In genomic region chr3:13177641-13178040, GRCh38 we compare ENCODE assay signal across 20 cellular contexts.
DNase-seq lines count a peak whose midpoint lies in the region; ATAC-seq, FAIRE-seq and TF ChIP-seq lines count a peak whose summit lies in the region.
"Had no signal": no experiment of that assay in that cellular context is flagged by ENCODE, and none has a peak within 500 bp of the region (broad histone marks: within the 10 kb centered on the region; RNA-seq: fewer than 3 reads in every experiment).

No MANE protein-coding gene starts in this region.

- peaks cover 2% of the 10 kb centered on the region; the same call in 1 of the 2 replicates for H3K27me3 Mint-ChIP-seq in WTC11 (ENCODE audit: low read depth)
- peaks cover 2% of the 10 kb centered on the region for H3K27me3 Mint-ChIP-seq in activated T-helper 1 cell treated with anti-CD3 and anti-CD28 coated beads, Interleukin-12 subunit alpha, Interleukin-12 subunit beta, Interleukin-2, Interleukin-4 antibody, amounts not matched to agents 30 ng/mL and 10 ng/mL and 1 ng/mL, durations not matched to agents 14 hours and 24 hours and 36 hours (ENCODE audit: insufficient read depth)

- H3K14ac ChIP-seq in neuronal stem cell (ENCODE audit: low read length), result no peak overlapping the region

- H2BK12ac ChIP-seq in neuronal stem cell (ENCODE audit: low read length), result no peak overlapping the region

- H4K8ac ChIP-seq in neuronal stem cell (ENCODE audit: low read depth, low read length), result no peak overlapping the region

- no peak overlapping the region for H3K27ac Mint-ChIP-seq in WTC11
- H3K27ac Mint-ChIP-seq in activated T-helper 1 cell treated with anti-CD3 and anti-CD28 coated beads, Interleukin-12 subunit alpha, Interleukin-12 subunit beta, Interleukin-2, Interleukin-4 antibody, amounts not matched to agents 30 ng/mL and 10 ng/mL and 1 ng/mL, durations not matched to agents 14 hours and 24 hours and 36 hours, result no peak overlapping the region
- H3K27ac Mint-ChIP-seq: CD4-positive, alpha-beta memory T cell; HFFc6 had no signal

- POLR2A ChIA-PET in HEK293 (lab: Yijun Ruan, JAX) (no interaction called here), WTC11 (lab: Charles Lee) (no interaction called here)

- no peak for DNase-seq in WTC11 (ENCODE audit: low spot score)
- DNase-seq in neuronal stem cell (ENCODE audit: low spot score), result no peak
- no peak for DNase-seq in thoracic aorta (ENCODE audit: low spot score)
- no peak for DNase-seq in dorsolateral prefrontal cortex
- no peak for DNase-seq in activated T-helper 1 cell treated with anti-CD3 and anti-CD28 coated beads, Interleukin-12 subunit alpha, Interleukin-12 subunit beta, Interleukin-2, Interleukin-4 antibody, amounts not matched to agents 30 ng/mL and 10 ng/mL and 1 ng/mL, durations not matched to agents 14 hours and 24 hours and 36 hours (ENCODE audit: low spot score)
- no peak for DNase-seq in urothelium cell line (ENCODE audit: low spot score)
- DNase-seq: C1 segment of cervical spinal cord; Calu3; CD4-positive, alpha-beta memory T cell; COR-L47; DMS53; DMS79 treated with DMSO at 0.1 percent for 48 hours; GF-D8; GM23248; H9; HFFc6 had no signal

- TF ChIP-seq CTCF in HEK293 (tag by site-specific recombination; IDR thresholded peaks at IDR 0.05), result no peak
- no peak for TF ChIP-seq CTCF in WTC11 (IDR thresholded peaks at IDR 0.05)
- TF ChIP-seq CTCF in thoracic aorta (IDR thresholded peaks at IDR 0.05), result no peak
- TF ChIP-seq CTCF in dorsolateral prefrontal cortex (IDR thresholded peaks at IDR 0.05 in 54 of 56, conservative IDR thresholded peaks at IDR 0.05 in 2 of 56; ENCODE audit: low read depth in 1 of 56, partially characterized antibody in 56 of 56), result no peak

- no peak overlapping the region for H3K4ac ChIP-seq in neuronal stem cell (ENCODE audit: low read length)

- ATAC-seq in WTC11 (0 out of 2 replicates have a peak, but pooled peaks have one; percentile 22), thoracic aorta (ENCODE audit: insufficient number of reproducible peaks, low FRiP score, low read depth) (peak; percentile 20)
- no peak for ATAC-seq in activated CD4-positive, CD25-positive, alpha-beta regulatory T cell treated with anti-CD3 and anti-CD28 coated beads, Interleukin-2, amount 50 U/mL, for 24 hours
- ATAC-seq: HCT116 had no signal

- no peak overlapping the region for H3K4me3 Mint-ChIP-seq in WTC11
- H3K4me3 Mint-ChIP-seq in activated T-helper 1 cell treated with anti-CD3 and anti-CD28 coated beads, Interleukin-12 subunit alpha, Interleukin-12 subunit beta, Interleukin-2, Interleukin-4 antibody, amounts not matched to agents 30 ng/mL and 10 ng/mL and 1 ng/mL, durations not matched to agents 14 hours and 24 hours and 36 hours, result no peak overlapping the region
- H3K4me3 Mint-ChIP-seq: CD4-positive, alpha-beta memory T cell; H9; HFFc6 had no signal

- no peak overlapping the region for H2AFZ ChIP-seq in neuronal stem cell (ENCODE audit: low read length)
- H2AFZ ChIP-seq: GM23248 had no signal

- H2BK5ac ChIP-seq in neuronal stem cell (ENCODE audit: low read length), result no peak overlapping the region

- no peak overlapping the region for H2AK5ac ChIP-seq in neuronal stem cell (ENCODE audit: low read depth, low read length)

- H3K4me2 ChIP-seq in neuronal stem cell (ENCODE audit: insufficient read depth, low read length, poor library complexity, severe bottlenecking), result no peak overlapping the region

- H3K36me3 ChIP-seq in HEK293 (ENCODE audit: control insufficient read depth in 2 of 2, insufficient read depth in 1 of 2, low read length in 2 of 2), result no peaks in the 10 kb centered on the region
- no peaks in the 10 kb centered on the region for H3K36me3 ChIP-seq in neuronal stem cell (replicated peaks in 1 of 2; ENCODE audit: control insufficient read depth in 2 of 2, insufficient read depth in 2 of 2, low read length in 2 of 2)
- H3K36me3 ChIP-seq in thoracic aorta, result no peaks in the 10 kb centered on the region

- no peak overlapping the region for H3K23ac ChIP-seq in neuronal stem cell (ENCODE audit: low read depth, low read length, poor library complexity)

- H4K91ac ChIP-seq in neuronal stem cell (ENCODE audit: low read depth, low read length, poor library complexity), result no peak overlapping the region

- H2BK120ac ChIP-seq in neuronal stem cell (ENCODE audit: low read depth, low read length), result no peak overlapping the region

- no peaks in the 10 kb centered on the region for H3K27me3 ChIP-seq in neuronal stem cell (ENCODE audit: control insufficient read depth in 3 of 3, insufficient read depth in 3 of 3, low read depth in 1 of 3, low read length in 3 of 3)
- H3K27me3 ChIP-seq in thoracic aorta (replicated peaks; ENCODE audit: insufficient read depth), result no peaks in the 10 kb centered on the region
- no peaks in the 10 kb centered on the region for H3K27me3 ChIP-seq in dorsolateral prefrontal cortex

- H3K27ac ChIP-seq in HEK293 (ENCODE audit: extremely low read depth, low read depth, low read length), result no peak overlapping the region
- no peak overlapping the region for H3K27ac ChIP-seq in neuronal stem cell (replicated peaks; ENCODE audit: low read length)
- H3K27ac ChIP-seq in thoracic aorta, result no peak overlapping the region
- no peak overlapping the region for H3K27ac ChIP-seq in dorsolateral prefrontal cortex
- H3K27ac ChIP-seq: GM23248 had no signal

- peaks cover 28% of the 10 kb centered on the region for H3K9me3 Mint-ChIP-seq in WTC11
- peaks cover 13% of the 10 kb centered on the region for H3K9me3 Mint-ChIP-seq in activated T-helper 1 cell treated with anti-CD3 and anti-CD28 coated beads, Interleukin-12 subunit alpha, Interleukin-12 subunit beta, Interleukin-2, Interleukin-4 antibody, amounts not matched to agents 30 ng/mL and 10 ng/mL and 1 ng/mL, durations not matched to agents 14 hours and 24 hours and 36 hours

- H3K9me3 ChIP-seq in HEK293 (ENCODE audit: control insufficient read depth, insufficient read depth, low read depth, low read length) (no peaks in the 10 kb centered on the region), neuronal stem cell (replicated peaks in 1 of 2; ENCODE audit: control insufficient read depth in 2 of 2, insufficient read depth in 1 of 2, low read depth in 1 of 2, low read length in 2 of 2) (peaks cover 0 to 11% of the 10 kb centered on the region in 2 donors), thoracic aorta (peaks cover 15% of the 10 kb centered on the region)

- H3K79me1 ChIP-seq in neuronal stem cell (ENCODE audit: low read depth, low read length), result no peaks in the 10 kb centered on the region

- H3K18ac ChIP-seq in neuronal stem cell (ENCODE audit: low read length), result peak overlapping the region; percentile 18

- intact Hi-C loops in dorsolateral prefrontal cortex (cut with DNase I), result no loop called here
- intact Hi-C loops in activated T-helper 1 cell treated with anti-CD3 and anti-CD28 coated beads, Interleukin-12 subunit alpha, Interleukin-12 subunit beta, Interleukin-2, Interleukin-4 antibody, amounts not matched to agents 30 ng/mL and 10 ng/mL and 1 ng/mL, durations not matched to agents 14 hours and 24 hours and 36 hours (cut with micrococcal nuclease), result no loop called here

- H3K4me1 ChIP-seq in HEK293 (ENCODE audit: control insufficient read depth, insufficient read depth, low read length) (no peaks in the 10 kb centered on the region), neuronal stem cell (ENCODE audit: control insufficient read depth in 2 of 2, insufficient read depth in 1 of 2, low read depth in 1 of 2, low read length in 2 of 2) (peaks cover 0 to 5% of the 10 kb centered on the region in 2 donors), thoracic aorta (ENCODE audit: control insufficient read depth in 1 of 2, low read depth in 2 of 2) (no peaks in the 10 kb centered on the region)

- no peak overlapping the region for H3K9ac ChIP-seq in neuronal stem cell (ENCODE audit: low read depth, low read length, poor library complexity)
- H3K9ac ChIP-seq: GM23248 had no signal

- no peak overlapping the region for H3K4me3 ChIP-seq in HEK293 (ENCODE audit: low read depth, low read length)
- no peak overlapping the region for H3K4me3 ChIP-seq in neuronal stem cell (ENCODE audit: low read length in 2 of 2)
- H3K4me3 ChIP-seq in thoracic aorta, result no peak overlapping the region
- no peak overlapping the region for H3K4me3 ChIP-seq in dorsolateral prefrontal cortex
- H3K4me3 ChIP-seq: GM23248 had no signal

- H2BK15ac ChIP-seq in neuronal stem cell (ENCODE audit: low read length), result no peak overlapping the region

- no CpG with 5 or more reads among the region's 4 CpGs for WGBS in neuronal stem cell (ENCODE audit: extremely low coverage in 2 of 2, insufficient read length in 2 of 2, insufficient replicate concordance in 1 of 2), 2 donors

- CTCF ChIA-PET in HEK293 (lab: Yijun Ruan, JAX) (no interaction called here), WTC11 (lab: Charles Lee) (interaction anchor here (1.2 kb wide), 1 partner anchor 86 kb away, joined by 3 read pairs; no protein-coding TSS in a partner anchor)

- peaks cover 20% of the 10 kb centered on the region for H3K36me3 Mint-ChIP-seq in WTC11
- H3K36me3 Mint-ChIP-seq in activated T-helper 1 cell treated with anti-CD3 and anti-CD28 coated beads, Interleukin-12 subunit alpha, Interleukin-12 subunit beta, Interleukin-2, Interleukin-4 antibody, amounts not matched to agents 30 ng/mL and 10 ng/mL and 1 ng/mL, durations not matched to agents 14 hours and 24 hours and 36 hours (ENCODE audit: low read depth), result no peaks in the 10 kb centered on the region

- H3K4me1 Mint-ChIP-seq in WTC11, result peaks cover 5% of the 10 kb centered on the region; the same call in 1 of the 2 replicates
- no peaks in the 10 kb centered on the region for H3K4me1 Mint-ChIP-seq in activated T-helper 1 cell treated with anti-CD3 and anti-CD28 coated beads, Interleukin-12 subunit alpha, Interleukin-12 subunit beta, Interleukin-2, Interleukin-4 antibody, amounts not matched to agents 30 ng/mL and 10 ng/mL and 1 ng/mL, durations not matched to agents 14 hours and 24 hours and 36 hours (ENCODE audit: low read depth)
- H3K4me1 Mint-ChIP-seq: CD4-positive, alpha-beta memory T cell had no signal

- FAIRE-seq in urothelium cell line (lab: Jason Lieb, UNC), result no peak
- FAIRE-seq: GM12892 had no signal

TF ChIP-seq in HEK293, 187 proteins besides CTCF, POLR2A, EP300 and RAD21:
- TF ChIP-seq TRIM28 (IDR thresholded peaks at IDR 0.05; ENCODE audit: borderline replicate concordance, low read length), result no peak
- TF ChIP-seq GLIS1 (tag by site-specific recombination; IDR thresholded peaks at IDR 0.05), result peak; percentile 42; the same call in 1 of the 2 replicates

Comparison
In these comparisons a context has a peak if more than half of its experiments do, and no peak if none do; other contexts are left out.
1. ATAC-seq: peak in WTC11 (single experiment) and thoracic aorta (single experiment); none in activated CD4-positive, CD25-positive, alpha-beta regulatory T cell treated with anti-CD3 and anti-CD28 coated beads, Interleukin-2, amount 50 U/mL, for 24 hours (0 of 2).